In the genomic region with DNA sequence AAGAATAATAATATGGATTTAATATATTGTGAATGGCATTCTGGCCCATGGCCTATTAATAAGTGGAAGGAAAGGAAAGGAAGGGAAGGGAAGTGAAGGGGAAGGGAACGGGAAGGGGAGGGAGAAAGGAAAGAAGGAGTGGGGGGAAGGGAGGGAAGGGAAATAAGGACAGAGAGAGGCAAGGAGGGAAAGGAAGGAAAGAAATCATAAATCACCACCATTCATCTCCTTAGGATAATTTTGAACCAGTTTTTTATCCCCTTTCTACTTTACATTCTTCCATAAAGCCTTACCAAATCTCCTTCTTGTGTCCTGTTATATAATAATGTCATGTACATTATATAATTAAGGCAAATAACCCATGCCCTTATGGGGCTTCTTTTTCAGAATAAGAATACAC, we compare ENCODE assay signal across 6 cellular contexts.
"Had no signal": no experiment of that assay in that cellular context is flagged by ENCODE, and none has a peak within 500 bp of the region (broad histone marks: within the 10 kb centered on the region; RNA-seq: fewer than 3 reads in every experiment).

No MANE protein-coding gene starts in this region.

- H3K27ac ChIP-seq: HL-60 had no signal

- H3K4me3 ChIP-seq: K562 had no signal

- DNase-seq: IMR-90, KBM-7, KG1 had no signal

- FAIRE-seq: HTR-8/SVneo, K562 had no signal

- ATAC-seq: K562 had no signal
